In the genomic region with DNA sequence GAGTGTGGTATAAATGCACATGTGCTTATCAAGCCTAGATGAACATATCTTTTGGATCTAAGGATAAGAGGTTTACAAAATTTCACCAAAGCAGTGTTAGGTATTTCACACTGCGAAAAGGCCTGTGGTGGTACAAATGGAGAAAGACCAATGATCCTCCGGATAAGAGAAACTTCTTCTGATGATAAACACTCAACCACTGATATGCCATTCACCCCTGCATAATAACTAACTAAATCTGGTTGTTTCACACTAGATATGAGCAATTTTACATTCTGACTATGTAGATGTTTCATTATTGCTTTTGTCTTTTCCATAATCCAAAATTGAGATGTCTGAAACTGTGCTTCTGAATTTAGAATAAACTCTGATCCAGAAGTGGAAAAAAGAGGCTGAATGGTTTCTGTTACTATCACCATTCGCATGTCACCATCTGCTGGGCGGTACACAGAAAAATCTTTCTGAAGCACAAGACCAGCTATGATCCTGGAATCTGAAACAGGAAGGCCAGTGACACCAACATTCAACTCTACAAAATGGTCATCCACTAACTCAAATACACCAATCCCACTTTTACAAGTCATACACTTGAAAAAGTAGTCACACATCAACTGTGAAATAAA, we compare ENCODE assay signal across 8 cellular contexts. TPM values are rescaled to one million over a fixed set of nuclear protein-coding genes. Genes with fewer than 3 reads are reported as not detected.
DNase-seq lines count a peak whose midpoint lies in the region; ATAC-seq and TF ChIP-seq lines count a peak whose summit lies in the region.

No MANE protein-coding gene starts in this region.

- peaks cover 11% of the 10 kb centered on the region; the same call in 1 of the 2 replicates for H3K36me3 ChIP-seq in HUES64 (ENCODE audit: insufficient read depth, low read length)
- H3K36me3 ChIP-seq in mesodermal cell (ENCODE audit: control insufficient read depth, insufficient read depth, low read length): peaks cover 5% of the 10 kb centered on the region

- no peaks in the 10 kb centered on the region for H3K9me3 ChIP-seq in HUES64 (ENCODE audit: insufficient read depth, low read depth, low read length)
- H3K9me3 ChIP-seq in mesodermal cell (ENCODE audit: control insufficient read depth, low read length): no peaks in the 10 kb centered on the region

- H3K4me1 ChIP-seq in HUES64 (ENCODE audit: insufficient read depth, low read length): peaks cover 11% of the 10 kb centered on the region
- H3K4me1 ChIP-seq in mesodermal cell (ENCODE audit: control insufficient read depth, insufficient read depth, low read length, poor library complexity, severe bottlenecking): peaks cover 15% of the 10 kb centered on the region

- DNase-seq in AG20443 (ENCODE audit: low spot score) (peak; percentile 50), SK-N-DZ (ENCODE audit: low spot score) (peak; percentile 23), dermis microvascular lymphatic vessel endothelial cell (ENCODE audit: low read depth in 2 of 2) (peak; percentile 65 to 81)

- 94% methylated on average over 4 of the region's 4 CpGs for WGBS in HUES64
- 69 to 88% methylated on average over 2 to 3 of the region's 4 CpGs for WGBS in mesodermal cell (ENCODE audit: insufficient coverage in 2 of 2), 2 experiments

- H3K27me3 ChIP-seq in HUES64 (ENCODE audit: insufficient read depth, low read length): no peaks in the 10 kb centered on the region

- ATAC-seq in GM19328 (IDR thresholded peaks at IDR 0.05; ENCODE audit: unreplicated experiment) (no peak), HG03457 (IDR thresholded peaks at IDR 0.05; ENCODE audit: unreplicated experiment) (no peak)

- H3K27ac ChIP-seq in HUES64 (ENCODE audit: low read depth, low read length) (no peak overlapping the region), mesodermal cell (ENCODE audit: low read depth, low read length, severe bottlenecking) (no peak overlapping the region)

- 0 out of 2 replicates have a peak overlapping the region, but pooled peaks have one; percentile 90 for H3K9ac ChIP-seq in HUES64 (ENCODE audit: low read depth, low read length)

- H3K4me3 ChIP-seq in GM12875 (ENCODE audit: low read depth, low read length): no peak overlapping the region
- peak overlapping the region; percentile 94 for H3K4me3 ChIP-seq in HUES64 (ENCODE audit: low read length)
- peak overlapping the region; percentile 75 for H3K4me3 ChIP-seq in mesodermal cell (ENCODE audit: extremely low read depth, insufficient read depth, low read length, poor library complexity, severe bottlenecking)

- TF ChIP-seq CTCF in GM12875 (IDR thresholded peaks at IDR 0.05; ENCODE audit: borderline replicate concordance, insufficient read depth, low read depth, low read length): 0 out of 2 replicates have a peak, but pooled peaks have one; percentile 28

RNA-seq across cellular contexts. Expression of gene BBS10, which starts 1.3 kb away (rescaled TPM):
- polyA plus RNA-seq in HUES64 (2013, experiment 1 of 2): 7.8 TPM
- polyA plus RNA-seq in HUES64 (2013, experiment 2 of 2): 10.3 TPM
- 25.1 and 27.8 TPM in 2 replicates for polyA plus RNA-seq in SK-N-DZ (2014; cell fraction: cytosol; rRNA removed)
- 18.0 and 19.3 TPM in 2 replicates for polyA plus RNA-seq in SK-N-DZ (2014; cell fraction: nucleus; rRNA removed)
- total RNA-seq in dermis microvascular lymphatic vessel endothelial cell: 8.6 and 9.2 TPM in 2 replicates
- polyA plus RNA-seq in mesodermal cell (2013, experiment 1 of 2): 13.1 TPM
- 15.1 TPM for polyA plus RNA-seq in mesodermal cell (2013, experiment 2 of 2)

Comparison
In these comparisons a context has a peak if more than half of its experiments do, and no peak if none do; other contexts are left out.
1. DNase-seq: peak in every context shown above with its lines; median percentile 73 in dermis microvascular lymphatic vessel endothelial cell; 50 in AG20443; 23 in SK-N-DZ.